ENCODE assay signal across 1 cellular context in the genomic region with DNA sequence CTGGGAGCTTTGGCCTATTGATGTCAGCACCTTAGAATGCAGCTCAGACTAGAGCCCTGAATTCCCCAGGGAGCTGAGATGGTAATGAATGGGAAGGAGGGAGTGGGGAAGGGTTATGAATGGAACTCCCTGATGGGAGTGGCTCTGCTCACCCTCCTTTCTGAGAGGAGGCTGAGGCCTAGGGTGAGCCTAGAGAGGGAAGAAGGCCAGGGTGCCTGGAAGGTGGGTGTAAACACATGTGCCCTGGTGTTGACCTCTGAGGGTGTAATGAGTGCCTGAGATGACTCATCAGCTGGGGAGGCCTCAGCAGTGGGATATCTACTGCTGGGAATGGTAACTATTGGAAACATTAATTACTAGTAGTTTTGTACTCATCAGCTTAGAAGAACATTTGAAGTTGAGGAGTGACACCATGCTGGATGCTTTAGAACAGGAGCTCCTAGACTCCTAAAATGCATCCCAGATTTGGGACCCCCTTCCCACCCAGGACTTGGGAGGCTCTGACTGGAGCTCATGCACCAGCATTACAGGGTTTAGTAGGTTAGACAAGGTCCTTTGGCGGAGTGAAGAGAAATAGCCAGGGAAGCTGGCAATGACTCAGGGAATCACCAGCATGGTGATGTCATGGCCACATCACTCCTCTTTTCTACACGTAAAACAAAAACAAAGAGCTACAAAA.
TF ChIP-seq lines count a peak whose summit lies in the region.

No MANE protein-coding gene starts in this region.

TF ChIP-seq in HepG2, 621 proteins besides CTCF, POLR2A, EP300 and RAD21 (continued from another document and continues in another):
- TF ChIP-seq, protein P1, sequence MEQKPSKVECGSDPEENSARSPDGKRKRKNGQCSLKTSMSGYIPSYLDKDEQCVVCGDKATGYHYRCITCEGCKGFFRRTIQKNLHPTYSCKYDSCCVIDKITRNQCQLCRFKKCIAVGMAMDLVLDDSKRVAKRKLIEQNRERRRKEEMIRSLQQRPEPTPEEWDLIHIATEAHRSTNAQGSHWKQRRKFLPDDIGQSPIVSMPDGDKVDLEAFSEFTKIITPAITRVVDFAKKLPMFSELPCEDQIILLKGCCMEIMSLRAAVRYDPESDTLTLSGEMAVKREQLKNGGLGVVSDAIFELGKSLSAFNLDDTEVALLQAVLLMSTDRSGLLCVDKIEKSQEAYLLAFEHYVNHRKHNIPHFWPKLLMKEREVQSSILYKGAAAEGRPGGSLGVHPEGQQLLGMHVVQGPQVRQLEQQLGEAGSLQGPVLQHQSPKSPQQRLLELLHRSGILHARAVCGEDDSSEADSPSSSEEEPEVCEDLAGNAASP (CRISPR knock-in tag; IDR thresholded peaks at IDR 0.05; ENCODE audit: borderline replicate concordance) = peak; percentile 73; the same call in 1 of the 2 replicates
- TF ChIP-seq, protein P2, sequence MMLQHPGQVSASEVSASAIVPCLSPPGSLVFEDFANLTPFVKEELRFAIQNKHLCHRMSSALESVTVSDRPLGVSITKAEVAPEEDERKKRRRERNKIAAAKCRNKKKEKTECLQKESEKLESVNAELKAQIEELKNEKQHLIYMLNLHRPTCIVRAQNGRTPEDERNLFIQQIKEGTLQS (CRISPR knock-in tag; IDR thresholded peaks at IDR 0.05) = peak; percentile 84
- peak; percentile 38; the same call in 1 of the 2 replicates for TF ChIP-seq SALL1 (CRISPR knock-in tag; IDR thresholded peaks at IDR 0.05)
- TF ChIP-seq SMC3 (IDR thresholded peaks at IDR 0.05; ENCODE audit: low read length) = peak; percentile 11; the same call in 1 of the 2 replicates
- TF ChIP-seq CBX5 (CRISPR knock-in tag; IDR thresholded peaks at IDR 0.05; ENCODE audit: borderline replicate concordance) = 0 out of 2 replicates have a peak, but pooled peaks have one; percentile 53
- peak; percentile 68; the same call in 1 of the 3 replicates for TF ChIP-seq MXI1 (IDR thresholded peaks at IDR 0.05; ENCODE audit: borderline replicate concordance, low read depth, low read length)
- peak; percentile 64 for TF ChIP-seq MNT (IDR thresholded peaks at IDR 0.05)
- TF ChIP-seq ZNF350 (CRISPR knock-in tag; IDR thresholded peaks at IDR 0.05; ENCODE audit: borderline replicate concordance, low read depth) = no peak
- TF ChIP-seq ZSCAN20 (CRISPR knock-in tag; IDR thresholded peaks at IDR 0.05; ENCODE audit: borderline replicate concordance) = no peak
- peak; percentile 91 for TF ChIP-seq SAP130 (CRISPR knock-in tag; IDR thresholded peaks at IDR 0.05; ENCODE audit: low read depth)
- TF ChIP-seq BCL6 (CRISPR knock-in tag; IDR thresholded peaks at IDR 0.05) = peak; percentile 82
- TF ChIP-seq, protein P3, sequence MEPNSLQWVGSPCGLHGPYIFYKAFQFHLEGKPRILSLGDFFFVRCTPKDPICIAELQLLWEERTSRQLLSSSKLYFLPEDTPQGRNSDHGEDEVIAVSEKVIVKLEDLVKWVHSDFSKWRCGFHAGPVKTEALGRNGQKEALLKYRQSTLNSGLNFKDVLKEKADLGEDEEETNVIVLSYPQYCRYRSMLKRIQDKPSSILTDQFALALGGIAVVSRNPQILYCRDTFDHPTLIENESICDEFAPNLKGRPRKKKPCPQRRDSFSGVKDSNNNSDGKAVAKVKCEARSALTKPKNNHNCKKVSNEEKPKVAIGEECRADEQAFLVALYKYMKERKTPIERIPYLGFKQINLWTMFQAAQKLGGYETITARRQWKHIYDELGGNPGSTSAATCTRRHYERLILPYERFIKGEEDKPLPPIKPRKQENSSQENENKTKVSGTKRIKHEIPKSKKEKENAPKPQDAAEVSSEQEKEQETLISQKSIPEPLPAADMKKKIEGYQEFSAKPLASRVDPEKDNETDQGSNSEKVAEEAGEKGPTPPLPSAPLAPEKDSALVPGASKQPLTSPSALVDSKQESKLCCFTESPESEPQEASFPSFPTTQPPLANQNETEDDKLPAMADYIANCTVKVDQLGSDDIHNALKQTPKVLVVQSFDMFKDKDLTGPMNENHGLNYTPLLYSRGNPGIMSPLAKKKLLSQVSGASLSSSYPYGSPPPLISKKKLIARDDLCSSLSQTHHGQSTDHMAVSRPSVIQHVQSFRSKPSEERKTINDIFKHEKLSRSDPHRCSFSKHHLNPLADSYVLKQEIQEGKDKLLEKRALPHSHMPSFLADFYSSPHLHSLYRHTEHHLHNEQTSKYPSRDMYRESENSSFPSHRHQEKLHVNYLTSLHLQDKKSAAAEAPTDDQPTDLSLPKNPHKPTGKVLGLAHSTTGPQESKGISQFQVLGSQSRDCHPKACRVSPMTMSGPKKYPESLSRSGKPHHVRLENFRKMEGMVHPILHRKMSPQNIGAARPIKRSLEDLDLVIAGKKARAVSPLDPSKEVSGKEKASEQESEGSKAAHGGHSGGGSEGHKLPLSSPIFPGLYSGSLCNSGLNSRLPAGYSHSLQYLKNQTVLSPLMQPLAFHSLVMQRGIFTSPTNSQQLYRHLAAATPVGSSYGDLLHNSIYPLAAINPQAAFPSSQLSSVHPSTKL (CRISPR knock-in tag; IDR thresholded peaks at IDR 0.05) = peak; percentile 76
- peak; percentile 50; the same call in 1 of the 2 replicates for TF ChIP-seq FOXK2 (IDR thresholded peaks at IDR 0.05)
- TF ChIP-seq, protein P4, sequence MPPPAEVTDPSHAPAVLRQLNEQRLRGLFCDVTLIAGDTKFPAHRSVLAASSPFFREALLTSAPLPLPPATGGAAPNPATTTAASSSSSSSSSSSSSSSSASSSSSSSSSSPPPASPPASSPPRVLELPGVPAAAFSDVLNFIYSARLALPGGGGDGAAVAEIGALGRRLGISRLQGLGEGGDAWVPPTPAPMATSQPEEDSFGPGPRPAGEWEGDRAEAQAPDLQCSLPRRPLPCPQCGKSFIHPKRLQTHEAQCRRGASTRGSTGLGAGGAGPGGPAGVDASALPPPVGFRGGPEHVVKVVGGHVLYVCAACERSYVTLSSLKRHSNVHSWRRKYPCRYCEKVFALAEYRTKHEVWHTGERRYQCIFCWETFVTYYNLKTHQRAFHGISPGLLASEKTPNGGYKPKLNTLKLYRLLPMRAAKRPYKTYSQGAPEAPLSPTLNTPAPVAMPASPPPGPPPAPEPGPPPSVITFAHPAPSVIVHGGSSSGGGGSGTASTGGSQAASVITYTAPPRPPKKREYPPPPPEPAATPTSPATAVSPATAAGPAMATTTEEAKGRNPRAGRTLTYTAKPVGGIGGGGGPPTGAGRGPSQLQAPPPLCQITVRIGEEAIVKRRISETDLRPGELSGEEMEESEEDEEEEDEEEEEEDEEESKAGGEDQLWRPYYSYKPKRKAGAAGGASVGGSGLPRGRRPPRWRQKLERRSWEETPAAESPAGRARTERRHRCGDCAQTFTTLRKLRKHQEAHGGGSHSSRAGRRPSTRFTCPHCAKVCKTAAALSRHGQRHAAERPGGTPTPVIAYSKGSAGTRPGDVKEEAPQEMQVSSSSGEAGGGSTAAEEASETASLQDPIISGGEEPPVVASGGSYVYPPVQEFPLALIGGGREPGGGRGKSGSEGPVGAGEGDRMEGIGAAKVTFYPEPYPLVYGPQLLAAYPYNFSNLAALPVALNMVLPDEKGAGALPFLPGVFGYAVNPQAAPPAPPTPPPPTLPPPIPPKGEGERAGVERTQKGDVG (CRISPR knock-in tag; IDR thresholded peaks at IDR 0.05; ENCODE audit: borderline replicate concordance) = no peak
- 0 out of 2 replicates have a peak, but pooled peaks have one; percentile 71 for TF ChIP-seq HMGXB3 (CRISPR knock-in tag; IDR thresholded peaks at IDR 0.05; ENCODE audit: borderline replicate concordance)
- peak; percentile 36 for TF ChIP-seq TEAD3 (CRISPR knock-in tag; optimal IDR thresholded peaks at IDR 0.05; ENCODE audit: borderline replicate concordance)
- peak; percentile 78; the same call in 1 of the 2 replicates for TF ChIP-seq NR2F6 (IDR thresholded peaks at IDR 0.05)
- TF ChIP-seq NR2F6 (CRISPR knock-in tag; IDR thresholded peaks at IDR 0.05) = peak; percentile 92
- peak; percentile 88 for TF ChIP-seq RXRB (CRISPR knock-in tag; IDR thresholded peaks at IDR 0.05; ENCODE audit: borderline replicate concordance)
- no peak for TF ChIP-seq ZC3H4 (CRISPR knock-in tag; IDR thresholded peaks at IDR 0.05; ENCODE audit: borderline replicate concordance)
- TF ChIP-seq, protein P5, sequence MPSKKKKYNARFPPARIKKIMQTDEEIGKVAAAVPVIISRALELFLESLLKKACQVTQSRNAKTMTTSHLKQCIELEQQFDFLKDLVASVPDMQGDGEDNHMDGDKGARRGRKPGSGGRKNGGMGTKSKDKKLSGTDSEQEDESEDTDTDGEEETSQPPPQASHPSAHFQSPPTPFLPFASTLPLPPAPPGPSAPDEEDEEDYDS (CRISPR knock-in tag; IDR thresholded peaks at IDR 0.05) = peak; percentile 32; the same call in 1 of the 2 replicates
- 0 out of 2 replicates have a peak, but pooled peaks have one; percentile 30 for TF ChIP-seq KDM4B (CRISPR knock-in tag; IDR thresholded peaks at IDR 0.05)
- no peak for TF ChIP-seq ZBTB21 (CRISPR knock-in tag; IDR thresholded peaks at IDR 0.05)
- 0 out of 4 replicates have a peak, but pooled peaks of 1 of the 2 experiments have one; percentile 62 for TF ChIP-seq KLF16 (CRISPR knock-in tag; IDR thresholded peaks at IDR 0.05)
- 0 out of 2 replicates have a peak, but pooled peaks have one; percentile 30 for TF ChIP-seq ZNF335 (CRISPR knock-in tag; IDR thresholded peaks at IDR 0.05)
- TF ChIP-seq REL (CRISPR knock-in tag; conservative IDR thresholded peaks at IDR 0.05) = no peak
- TF ChIP-seq ELF3 (CRISPR knock-in tag; IDR thresholded peaks at IDR 0.05) = peak; percentile 67
- TF ChIP-seq HNRNPLL (IDR thresholded peaks at IDR 0.05; ENCODE audit: low read depth, low read length, poor library complexity, severe bottlenecking) = no peak
- TF ChIP-seq, protein P6, sequence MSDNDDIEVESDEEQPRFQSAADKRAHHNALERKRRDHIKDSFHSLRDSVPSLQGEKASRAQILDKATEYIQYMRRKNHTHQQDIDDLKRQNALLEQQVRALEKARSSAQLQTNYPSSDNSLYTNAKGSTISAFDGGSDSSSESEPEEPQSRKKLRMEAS (IDR thresholded peaks at IDR 0.05) = peak; percentile 61
- TF ChIP-seq ZNF629 (CRISPR knock-in tag; conservative IDR thresholded peaks at IDR 0.05) = no peak
- TF ChIP-seq KDM2A (CRISPR knock-in tag; IDR thresholded peaks at IDR 0.05; ENCODE audit: borderline replicate concordance, low read depth) = 0 out of 2 replicates have a peak, but pooled peaks have one; percentile 40
- no peak for TF ChIP-seq ZFP36 (IDR thresholded peaks at IDR 0.05; ENCODE audit: borderline replicate concordance, low read depth, low read length, partially characterized antibody)
- TF ChIP-seq, protein P7, sequence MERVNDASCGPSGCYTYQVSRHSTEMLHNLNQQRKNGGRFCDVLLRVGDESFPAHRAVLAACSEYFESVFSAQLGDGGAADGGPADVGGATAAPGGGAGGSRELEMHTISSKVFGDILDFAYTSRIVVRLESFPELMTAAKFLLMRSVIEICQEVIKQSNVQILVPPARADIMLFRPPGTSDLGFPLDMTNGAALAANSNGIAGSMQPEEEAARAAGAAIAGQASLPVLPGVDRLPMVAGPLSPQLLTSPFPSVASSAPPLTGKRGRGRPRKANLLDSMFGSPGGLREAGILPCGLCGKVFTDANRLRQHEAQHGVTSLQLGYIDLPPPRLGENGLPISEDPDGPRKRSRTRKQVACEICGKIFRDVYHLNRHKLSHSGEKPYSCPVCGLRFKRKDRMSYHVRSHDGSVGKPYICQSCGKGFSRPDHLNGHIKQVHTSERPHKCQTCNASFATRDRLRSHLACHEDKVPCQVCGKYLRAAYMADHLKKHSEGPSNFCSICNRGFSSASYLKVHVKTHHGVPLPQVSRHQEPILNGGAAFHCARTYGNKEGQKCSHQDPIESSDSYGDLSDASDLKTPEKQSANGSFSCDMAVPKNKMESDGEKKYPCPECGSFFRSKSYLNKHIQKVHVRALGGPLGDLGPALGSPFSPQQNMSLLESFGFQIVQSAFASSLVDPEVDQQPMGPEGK (CRISPR knock-in tag; IDR thresholded peaks at IDR 0.05) = 0 out of 2 replicates have a peak, but pooled peaks have one; percentile 21
- TF ChIP-seq ZNF234 (CRISPR knock-in tag; conservative IDR thresholded peaks at IDR 0.05) = no peak
- no peak for TF ChIP-seq HNRNPK (IDR thresholded peaks at IDR 0.05; ENCODE audit: low read depth, low read length, poor library complexity, severe bottlenecking)
